Comparison of ENCODE assay signal across 25 cellular contexts in the genomic region with DNA sequence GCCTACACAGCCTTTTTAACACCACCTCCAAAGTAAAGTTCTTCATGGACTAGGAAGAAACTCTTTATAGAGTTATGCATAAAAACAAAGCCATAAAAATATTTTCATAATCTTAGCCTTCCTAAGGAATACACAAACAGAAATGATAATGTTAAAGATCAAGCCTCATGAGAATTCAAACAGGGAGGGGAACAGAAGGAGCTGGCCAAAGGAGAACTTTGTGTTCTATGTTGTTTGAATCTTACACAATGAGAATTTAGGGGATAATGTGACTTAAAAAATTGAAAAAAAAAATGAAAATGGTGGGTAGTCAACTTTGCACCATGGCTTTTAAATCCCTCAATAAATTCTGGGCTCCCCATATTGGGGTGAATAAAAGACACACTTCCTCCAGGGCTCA. TPM values are rescaled to one million over a fixed set of nuclear protein-coding genes. Genes with fewer than 3 reads are reported as not detected.
"Had no signal": no experiment of that assay in that cellular context is flagged by ENCODE, and none has a peak within 500 bp of the region (broad histone marks: within the 10 kb centered on the region; RNA-seq: fewer than 3 reads in every experiment).

No MANE protein-coding gene starts in this region.

- H3K9me3 ChIP-seq: vagina had no signal

- H3K27ac Mint-ChIP-seq: activated CD4-positive, alpha-beta T cell treated with anti-CD3 and anti-CD28 coated beads for 36 hours; endodermal cell; mesothelial cell of epicardium; progenitor cell of endocrine pancreas; T-helper 2 cell treated with Interferon-gamma antibody and Interleukin-4, amounts not matched to agents 5 μg/mL and 100 μg/mL, for 36 hours; WTC11 had no signal

- DNase-seq: activated CD4-positive, alpha-beta T cell treated with anti-CD3 and anti-CD28 coated beads for 36 hours; activated CD4-positive, alpha-beta T cell treated with anti-CD3 and anti-CD28 coated beads, Interleukin-2, amount 50 U/mL, for 48 hours; activated gamma-delta T cell; amygdala; dermis blood vessel endothelial cell; endodermal cell; foreskin fibroblast; hippocampal formation; islet precursor cell; left colon; stimulated activated naive CD8-positive, alpha-beta T cell treated with anti-CD3 and anti-CD28 coated beads, Interleukin-15, Interleukin-2, amounts not matched to agents 100 U/mL and 50 U/mL, for 24 hours; substantia nigra; SW 1271; trophoblast cell had no signal

- H3K9me3 Mint-ChIP-seq: endodermal cell; mesothelial cell of epicardium; T-helper 2 cell treated with Interferon-gamma antibody and Interleukin-4, amounts not matched to agents 5 μg/mL and 100 μg/mL, for 36 hours; WTC11 had no signal

- H3K27me3 Mint-ChIP-seq: activated CD4-positive, alpha-beta T cell treated with anti-CD3 and anti-CD28 coated beads for 36 hours; progenitor cell of endocrine pancreas had no signal

- ATAC-seq: activated CD4-positive, alpha-beta T cell treated with anti-CD3 and anti-CD28 coated beads for 36 hours; left colon; stimulated activated naive CD8-positive, alpha-beta T cell treated with anti-CD3 and anti-CD28 coated beads, Interleukin-15, Interleukin-2, amounts not matched to agents 100 U/mL and 50 U/mL, for 24 hours; WTC11 had no signal

- H3K27me3 ChIP-seq: cardiac muscle cell, vagina had no signal

- H3K27ac ChIP-seq: cardiac muscle cell, epithelial cell of prostate, vagina had no signal

- H3K4me3 ChIP-seq: cardiac muscle cell, lung, vagina had no signal

- H3K4me3 Mint-ChIP-seq: activated CD4-positive, alpha-beta T cell treated with anti-CD3 and anti-CD28 coated beads for 36 hours; endodermal cell; mesothelial cell of epicardium; T-helper 2 cell treated with Interferon-gamma antibody and Interleukin-4, amounts not matched to agents 5 μg/mL and 100 μg/mL, for 36 hours; WTC11 had no signal

RNA-seq across cellular contexts. Expression of a gene that starts 41.3 kb away (rescaled TPM):
- total RNA-seq: activated CD4-positive, alpha-beta T cell treated with anti-CD3 and anti-CD28 coated beads for 36 hours; cardiac muscle cell; dermis blood vessel endothelial cell; endodermal cell; left colon; lung; mesothelial cell of epicardium; omental fat pad; progenitor cell of endocrine pancreas; skeletal muscle tissue; vagina; WTC11 had no signal
- polyA plus RNA-seq: neural cell had no signal
